In the genomic region with DNA sequence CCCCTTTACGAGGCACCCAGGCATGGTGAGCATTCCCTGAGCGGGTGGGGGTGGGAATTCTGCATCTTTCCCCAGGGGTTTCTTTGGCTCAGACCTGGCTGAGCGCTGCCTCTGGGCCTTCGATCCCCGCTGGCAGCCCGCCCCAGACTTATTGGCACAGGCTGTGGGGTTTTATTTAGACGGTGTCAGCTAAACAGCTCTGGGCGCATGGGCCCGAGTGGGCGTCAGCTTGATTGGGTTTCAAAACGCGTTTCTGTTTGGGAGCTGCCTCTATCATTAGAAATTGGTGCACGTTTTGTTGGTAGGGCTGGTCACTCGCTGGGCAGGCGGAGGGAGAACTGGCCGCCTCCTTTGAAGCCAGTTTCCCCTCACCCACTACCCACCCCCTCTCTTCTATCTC, we compare ENCODE assay signal across 16 cellular contexts. TPM values are rescaled to one million over a fixed set of nuclear protein-coding genes. Genes with fewer than 3 reads are reported as not detected.
DNase-seq lines count a peak whose midpoint lies in the region; ATAC-seq and TF ChIP-seq lines count a peak whose summit lies in the region.
"Had no signal": no experiment of that assay in that cellular context is flagged by ENCODE, and none has a peak within 500 bp of the region (broad histone marks: within the 10 kb centered on the region; RNA-seq: fewer than 3 reads in every experiment).

No MANE protein-coding gene starts in this region.

- H3K27me3 ChIP-seq in SU-DHL-6 (ENCODE audit: low read length): no peaks in the 10 kb centered on the region
- no peaks in the 10 kb centered on the region for H3K27me3 ChIP-seq in trophoblast cell (ENCODE audit: insufficient read depth, low read length)
- H3K27me3 ChIP-seq: breast epithelium had no signal

- DNase-seq in Ammon's horn (ENCODE audit: low spot score) (peak; percentile 76), head of caudate nucleus (peak in 34 of 42 donors; percentile 28 to 86 (median 62)), trophoblast cell (no peak), KG1 (lab: John Stamatoyannopoulos, UW) (no peak), SKM-1 treated with dmso at 0.1 percent for 144 hours (lab: John Stamatoyannopoulos, UW; ENCODE audit: unreplicated experiment) (no peak)
- DNase-seq: activated CD4-positive, CD25-positive, alpha-beta regulatory T cell; activated gamma-delta T cell treated with Interleukin-2 at 50 U/mL for 16 hours; COR-L47; effector CD4-positive, alpha-beta T cell; foreskin fibroblast; NCI-H1436 treated with DMSO at 0.1 percent for 48 hours; PC-3 had no signal

- ATAC-seq in GM19455 (IDR thresholded peaks at IDR 0.05; ENCODE audit: unreplicated experiment) (no peak), GM21737 (IDR thresholded peaks at IDR 0.05; ENCODE audit: unreplicated experiment) (no peak)
- ATAC-seq: PC-3 had no signal

- H3F3A ChIP-seq in SU-DHL-6 (ENCODE audit: insufficient read depth): peaks cover 24% of the 10 kb centered on the region

- H3K9ac ChIP-seq in SU-DHL-6 (ENCODE audit: low read length): peak overlapping the region; percentile 37; the same call in 1 of the 2 replicates
- H3K9ac ChIP-seq in trophoblast cell (ENCODE audit: low read length): no peak overlapping the region

- H3K14ac ChIP-seq in trophoblast cell (ENCODE audit: low read length): no peak overlapping the region

- peak overlapping the region; percentile 25 for H3K4ac ChIP-seq in trophoblast cell (ENCODE audit: low read depth, low read length)

- H3K36me3 ChIP-seq in SU-DHL-6 (ENCODE audit: low read length) (no peaks in the 10 kb centered on the region), trophoblast cell (ENCODE audit: control insufficient read depth in 1 of 2, insufficient read depth in 2 of 2, low read length in 2 of 2) (peaks cover 13% of the 10 kb centered on the region in 2 experiments)
- H3K36me3 ChIP-seq: breast epithelium had no signal

- H4K8ac ChIP-seq in trophoblast cell (ENCODE audit: low read depth, low read length): peak overlapping the region; percentile 21

- H2BK12ac ChIP-seq in trophoblast cell (ENCODE audit: low read length): peak overlapping the region; percentile 10

- no peak overlapping the region for H2AK5ac ChIP-seq in trophoblast cell (ENCODE audit: low read length)

- H3K4me2 ChIP-seq in SU-DHL-6 (ENCODE audit: low read depth, low read length, poor library complexity, severe bottlenecking) (peak overlapping the region; percentile 43), trophoblast cell (ENCODE audit: low read length) (no peak overlapping the region)

- no peak for TF ChIP-seq CTCF in SU-DHL-6 (IDR thresholded peaks at IDR 0.05; ENCODE audit: insufficient read depth, low read length, poor library complexity, severe bottlenecking)

- H3K79me2 ChIP-seq in SU-DHL-6 (ENCODE audit: insufficient read depth, low read length) (no peaks in the 10 kb centered on the region), trophoblast cell (ENCODE audit: control insufficient read depth, insufficient read depth, low read length, poor library complexity) (peaks cover 33% of the 10 kb centered on the region)

- no peak overlapping the region for H2AFZ ChIP-seq in SU-DHL-6 (ENCODE audit: low read depth, low read length, severe bottlenecking)
- no peak overlapping the region for H2AFZ ChIP-seq in trophoblast cell (ENCODE audit: insufficient read depth, low read length, poor library complexity)

- H3K9me2 ChIP-seq in SU-DHL-6 (replicated peaks; ENCODE audit: insufficient read depth, low read length): no peaks in the 10 kb centered on the region

- WGBS in trophoblast cell (ENCODE audit: extremely low coverage, insufficient coverage, insufficient read length): no CpG with 5 or more reads among the region's 16 CpGs

- H4K20me1 ChIP-seq in SU-DHL-6 (ENCODE audit: low read depth, low read length): no peaks in the 10 kb centered on the region

- H3K18ac ChIP-seq in trophoblast cell (ENCODE audit: low read length): peak overlapping the region; percentile 49

- no peak overlapping the region for H3K23ac ChIP-seq in trophoblast cell (ENCODE audit: low read length)

- intact Hi-C loops in head of caudate nucleus (cut with DNase I): no loop called here

- peak overlapping the region; percentile 36 for H4K91ac ChIP-seq in trophoblast cell (ENCODE audit: low read depth, low read length)

- H3K27ac ChIP-seq in SU-DHL-6 (ENCODE audit: low read depth, low read length) (peak overlapping the region; percentile 96; the same call in 1 of the 2 replicates), trophoblast cell (ENCODE audit: low read depth, low read length) (no peak overlapping the region)

- H3K4me3 ChIP-seq in SU-DHL-6 (ENCODE audit: insufficient read depth, low read length, poor library complexity, severe bottlenecking) (no peak overlapping the region), trophoblast cell (ENCODE audit: low read depth, low read length) (no peak overlapping the region)
- H3K4me3 ChIP-seq: breast epithelium had no signal

- no peak overlapping the region for H2BK5ac ChIP-seq in trophoblast cell (ENCODE audit: low read depth, low read length, poor library complexity)

- H3K9me3 ChIP-seq in SU-DHL-6 (ENCODE audit: insufficient read depth, low read length) (no peaks in the 10 kb centered on the region), trophoblast cell (ENCODE audit: insufficient read depth, low read depth, low read length) (no peaks in the 10 kb centered on the region)
- H3K9me3 ChIP-seq: breast epithelium had no signal

- H4K12ac ChIP-seq in trophoblast cell (ENCODE audit: low read depth, low read length): no peak overlapping the region

- peaks cover 50% of the 10 kb centered on the region for H3K79me1 ChIP-seq in trophoblast cell (ENCODE audit: low read length)

- peak overlapping the region; percentile 37 for H2BK120ac ChIP-seq in trophoblast cell (ENCODE audit: insufficient read depth, low read length, poor library complexity)

- peaks cover 76 to 89% of the 10 kb centered on the region in 2 experiments for H3K4me1 ChIP-seq in trophoblast cell (ENCODE audit: control insufficient read depth in 1 of 2, insufficient read depth in 2 of 2, low read length in 2 of 2)

RNA-seq across cellular contexts. Expression of gene PMEPA1, which starts 21.0 kb away (rescaled TPM):
- polyA plus RNA-seq in trophoblast cell (2013): 43.9 and 46.9 TPM in 2 replicates

Comparison
In these comparisons a context has a peak if more than half of its experiments do, and no peak if none do; other contexts are left out.
1. DNase-seq: peak in Ammon's horn (single experiment) and head of caudate nucleus (34 of 42); none in trophoblast cell (0 of 2), KG1 (single experiment) and SKM-1 treated with dmso at 0.1 percent for 144 hours (single experiment).